31 cellular contexts compared by ENCODE assay signal in genomic region chr4:53512608-53513007, GRCh38.
"Had no signal": no experiment of that assay in that cellular context is flagged by ENCODE, and none has a peak within 500 bp of the region (broad histone marks: within the 10 kb centered on the region; RNA-seq: fewer than 3 reads in every experiment).

No MANE protein-coding gene starts in this region.

- H3K27ac ChIP-seq: adrenal gland, body of pancreas, esophagus muscularis mucosa, foreskin keratinocyte, gastrocnemius medialis, heart left ventricle, WERI-Rb-1 had no signal

- H3K9me3 ChIP-seq: adrenal gland, body of pancreas, esophagus muscularis mucosa, gastrocnemius medialis, heart left ventricle had no signal

- DNase-seq: activated B cell treated with CpG ODN at 0.5 μM for 24 hours; activated CD4-positive, alpha-beta memory T cell treated with anti-CD3 and anti-CD28 coated beads for 36 hours; activated CD4-positive, alpha-beta T cell treated with anti-CD3 and anti-CD28 coated beads for 36 hours; activated CD4-positive, alpha-beta T cell treated with anti-CD3 and anti-CD28 coated beads, Interleukin-2, amount 10 ng/mL, durations not matched to agents 24 days and 14 days; activated CD8-positive, alpha-beta memory T cell treated with anti-CD3 and anti-CD28 coated beads, Interleukin-2, amount 10 ng/mL, durations not matched to agents 7 days and 5 days; activated CD8-positive, alpha-beta memory T cell treated with anti-CD3 and anti-CD28 coated beads, Interleukin-2, amount 50 U/mL, for 4 hours; activated CD8-positive, alpha-beta T cell treated with anti-CD3 and anti-CD28 coated beads, Interleukin-2, amount 10 ng/mL, durations not matched to agents 7 days and 5 days; activated effector memory CD4-positive, alpha-beta T cell treated with anti-CD3 and anti-CD28 coated beads, Interleukin-2, amount 50 U/mL, for 16 hours; activated naive CD4-positive, alpha-beta T cell treated with anti-CD3 and anti-CD28 coated beads for 36 hours; activated naive CD8-positive, alpha-beta T cell treated with anti-CD3 and anti-CD28 coated beads for 36 hours; activated naive CD8-positive, alpha-beta T cell treated with anti-CD3 and anti-CD28 coated beads, Interleukin-2, amount 50 U/mL, for 24 hours; activated T-cell treated with anti-CD3 and anti-CD28 coated beads, Interleukin-2, amount 50 U/mL, for 1 hour; activated T-cell treated with anti-CD3 and anti-CD28 coated beads, Interleukin-2, amount 50 U/mL, for 48 hours; adrenal gland; amygdala; aorta; body of pancreas; caudate nucleus; cortex of kidney; dermis blood vessel endothelial cell; effector CD4-positive, alpha-beta T cell; effector memory CD8-positive, alpha-beta T cell; erythroblast; foreskin keratinocyte; gastrocnemius medialis; glutamatergic neuron; heart left ventricle; T1000; WERI-Rb-1 had no signal

- H3K27me3 ChIP-seq: adrenal gland, body of pancreas, esophagus muscularis mucosa, gastrocnemius medialis, heart left ventricle had no signal

- H3K36me3 ChIP-seq: adrenal gland, esophagus muscularis mucosa, gastrocnemius medialis, heart left ventricle, WERI-Rb-1 had no signal

- ATAC-seq: activated CD4-positive, alpha-beta T cell treated with anti-CD3 and anti-CD28 coated beads for 36 hours; activated CD4-positive, CD25-positive, alpha-beta regulatory T cell treated with anti-CD3 and anti-CD28 coated beads, Interleukin-2, amount 50 U/mL, for 24 hours; activated CD8-positive, alpha-beta memory T cell treated with anti-CD3 and anti-CD28 coated beads, Interleukin-2, amount 10 ng/mL, durations not matched to agents 7 days and 5 days; activated CD8-positive, alpha-beta T cell treated with anti-CD3 and anti-CD28 coated beads, Interleukin-2, amount 10 ng/mL, durations not matched to agents 7 days and 5 days; activated naive CD8-positive, alpha-beta T cell treated with anti-CD3 and anti-CD28 coated beads, Interleukin-2, amount 50 U/mL, for 24 hours; body of pancreas; effector memory CD8-positive, alpha-beta T cell; foreskin keratinocyte; gastrocnemius medialis; heart left ventricle had no signal

- H3K4me3 ChIP-seq: adrenal gland, body of pancreas, esophagus muscularis mucosa, gastrocnemius medialis, heart left ventricle had no signal

- H3K4me1 ChIP-seq: body of pancreas, foreskin keratinocyte had no signal
